Comparison of ENCODE assay signal across 8 cellular contexts in genomic region chr5:134523543-134524136, GRCh38. TPM values are rescaled to one million over a fixed set of nuclear protein-coding genes. Genes with fewer than 3 reads are reported as not detected.
DNase-seq lines count a peak whose midpoint lies in the region; ATAC-seq, FAIRE-seq and TF ChIP-seq lines count a peak whose summit lies in the region.

No MANE protein-coding gene starts in this region.

- peak overlapping the region; percentile 96 to 100 (median 99) for H3K27ac ChIP-seq in esophagus muscularis mucosa (replicated peaks in 1 of 4)

- in situ Hi-C loops in G401 (cut with HindIII; ENCODE audit: low sequenced_read_pairs), result no loop called here

- peaks cover 10 to 32% (median 23%) of the 10 kb centered on the region in 4 donors for H3K4me1 ChIP-seq in esophagus muscularis mucosa

- no peaks in the 10 kb centered on the region for H3K36me3 ChIP-seq in esophagus muscularis mucosa

- no peak for TF ChIP-seq POLR2A in esophagus muscularis mucosa (IDR thresholded peaks at IDR 0.05; ENCODE audit: low read depth)

- peak overlapping the region; percentile 79 to 97 (median 92) for H3K4me3 ChIP-seq in esophagus muscularis mucosa

- WGBS in esophagus muscularis mucosa, result 20% methylated on average over 8 of the region's 8 CpGs

- no peak for TF ChIP-seq EP300 in esophagus muscularis mucosa (IDR thresholded peaks at IDR 0.05)

- H3K9me3 ChIP-seq in esophagus muscularis mucosa, result no peaks in the 10 kb centered on the region

- no peak for ATAC-seq in HG02870 (IDR thresholded peaks at IDR 0.05; ENCODE audit: unreplicated experiment)

- TF ChIP-seq CTCF in esophagus muscularis mucosa (IDR thresholded peaks at IDR 0.05), result no peak

- intact Hi-C loops in esophagus muscularis mucosa (cut with DNase I), result loop anchor here (5.0 kb wide), 1 partner anchor 111 kb away; the partner anchor contains the start of gene CDKN2AIPNL

- FAIRE-seq in RCC 7860 (lab: Jason Lieb, UNC), result no peak

- no peaks in the 10 kb centered on the region for H3K27me3 ChIP-seq in esophagus muscularis mucosa

- peak; percentile 40 for DNase-seq in G401 (ENCODE audit: low spot score)
- peak; percentile 3 for DNase-seq in RCC 7860 (ENCODE audit: low spot score)
- DNase-seq in esophagus muscularis mucosa (ENCODE audit: extremely low spot score), result no peak
- DNase-seq in pons (ENCODE audit: low spot score), result peak; percentile 37
- DNase-seq in medulla oblongata (ENCODE audit: extremely low spot score), result no peak
- DNase-seq in SHP77 treated with DMSO at 0.1 percent for 48 hours (lab: John Stamatoyannopoulos, UW), result no peak
- DNase-seq in NCI-H1436 treated with DMSO at 0.1 percent for 48 hours (lab: John Stamatoyannopoulos, UW), result no peak

RNA-seq across cellular contexts. Expression of gene JADE2, which starts 1.8 kb away (rescaled TPM):
- 24.4 and 25.8 TPM in 2 replicates for total RNA-seq in G401 (2014; rRNA removed; shearing (Covaris generic))
- 10 to 100 TPM; 55.5 to 95.5 (median 77.1) TPM for total RNA-seq in esophagus muscularis mucosa

Comparison
In these comparisons a context has a peak if more than half of its experiments do, and no peak if none do; other contexts are left out.
1. DNase-seq: peak in G401 (single experiment), RCC 7860 (single experiment) and pons (single experiment); none in esophagus muscularis mucosa (single experiment), medulla oblongata (single experiment), SHP77 treated with DMSO at 0.1 percent for 48 hours (single experiment) and NCI-H1436 treated with DMSO at 0.1 percent for 48 hours (single experiment).